Comparison of ENCODE assay signal across 8 cellular contexts in the genomic region with DNA sequence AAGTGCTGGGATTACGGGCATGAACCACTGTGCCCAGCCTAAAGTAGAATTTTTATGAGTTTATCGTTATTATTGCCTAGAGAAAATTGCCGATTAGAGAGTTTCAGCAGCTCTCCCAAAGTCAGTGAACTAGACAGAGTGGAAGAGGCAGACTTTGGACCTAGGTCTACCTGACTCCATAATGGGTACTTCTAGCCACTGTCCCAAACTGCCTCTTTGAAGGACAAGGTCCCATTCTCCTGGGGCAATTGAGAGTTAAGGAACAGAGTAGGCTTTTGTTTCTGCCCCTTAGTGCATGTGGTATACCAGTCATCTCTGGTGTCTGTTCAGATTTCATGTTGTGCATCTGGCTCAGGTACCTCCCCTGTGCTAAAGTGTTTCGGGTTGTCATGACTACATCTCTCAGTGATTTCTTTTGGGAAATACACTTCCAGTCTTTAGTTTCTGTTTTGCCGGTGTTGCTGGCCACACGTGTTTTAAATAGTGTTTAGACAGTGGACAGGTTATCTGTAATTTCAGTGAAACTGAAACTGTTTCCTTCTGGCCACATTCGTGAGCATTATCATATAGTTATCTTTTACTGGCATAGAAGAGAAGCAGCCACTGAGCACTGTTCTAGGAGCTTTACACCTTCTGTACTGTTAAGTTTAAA. TPM values are rescaled to one million over a fixed set of nuclear protein-coding genes. Genes with fewer than 3 reads are reported as not detected.
DNase-seq lines count a peak whose midpoint lies in the region; ATAC-seq and TF ChIP-seq lines count a peak whose summit lies in the region.

No MANE protein-coding gene starts in this region.

- intact Hi-C loops in activated CD4-positive, alpha-beta memory T cell treated with anti-CD3 and anti-CD28 coated beads for 36 hours (cut with micrococcal nuclease), result no loop called here
- intact Hi-C loops in natural killer cell (cut with micrococcal nuclease), result no loop called here

- TF ChIP-seq CTCF in natural killer cell (IDR thresholded peaks at IDR 0.05), result no peak

- H3K27me3 Mint-ChIP-seq in activated CD4-positive, alpha-beta memory T cell treated with anti-CD3 and anti-CD28 coated beads for 36 hours, result no peaks in the 10 kb centered on the region
- no peaks in the 10 kb centered on the region for H3K27me3 Mint-ChIP-seq in natural killer cell (ENCODE audit: low read depth in 2 of 2)

- H3K4me3 Mint-ChIP-seq in activated CD4-positive, alpha-beta memory T cell treated with anti-CD3 and anti-CD28 coated beads for 36 hours, result no peak overlapping the region
- peak overlapping the region; percentile 66 for H3K4me3 Mint-ChIP-seq in natural killer cell

- ATAC-seq in HG02981 (IDR thresholded peaks at IDR 0.05; ENCODE audit: unreplicated experiment) (peak; percentile 97), natural killer cell (peak; percentile 70 to 90 (median 77))

- H3K27ac Mint-ChIP-seq in activated CD4-positive, alpha-beta memory T cell treated with anti-CD3 and anti-CD28 coated beads for 36 hours, result no peak overlapping the region
- H3K27ac Mint-ChIP-seq in natural killer cell, result peak overlapping the region; percentile 37 to 63

- POLR2A ChIA-PET in activated CD4-positive, alpha-beta memory T cell treated with anti-CD3 and anti-CD28 coated beads for 36 hours (lab: Charles Lee), result no interaction called here

- no peaks in the 10 kb centered on the region for H3K36me3 Mint-ChIP-seq in activated CD4-positive, alpha-beta memory T cell treated with anti-CD3 and anti-CD28 coated beads for 36 hours
- H3K36me3 Mint-ChIP-seq in natural killer cell, result no peaks in the 10 kb centered on the region

- peaks cover 4% of the 10 kb centered on the region for H3K4me1 Mint-ChIP-seq in activated CD4-positive, alpha-beta memory T cell treated with anti-CD3 and anti-CD28 coated beads for 36 hours (ENCODE audit: low read depth)
- H3K4me1 Mint-ChIP-seq in natural killer cell, result peaks cover 8% of the 10 kb centered on the region in 2 donors

- no peaks in the 10 kb centered on the region for H3K9me3 Mint-ChIP-seq in activated CD4-positive, alpha-beta memory T cell treated with anti-CD3 and anti-CD28 coated beads for 36 hours
- H3K9me3 Mint-ChIP-seq in natural killer cell, result no peaks in the 10 kb centered on the region

- DNase-seq in NCI-H748 (lab: John Stamatoyannopoulos, UW; ENCODE audit: unreplicated experiment) (peak; percentile 55), NCI-H748 treated with DMSO at 0.1 percent for 48 hours (lab: John Stamatoyannopoulos, UW) (no peak), natural killer cell (no peak), hypothalamus (lab: John Stamatoyannopoulos, UW) (no peak), SK-N-DZ (ENCODE audit: low spot score) (no peak)
- DNase-seq in activated CD4-positive, alpha-beta memory T cell treated with anti-CD3 and anti-CD28 coated beads for 36 hours, result peak; percentile 9
- no peak for DNase-seq in activated effector memory CD4-positive, alpha-beta T cell treated with anti-CD3 and anti-CD28 coated beads, Interleukin-2, amount 50 U/mL, for 16 hours

- CTCF ChIA-PET in activated CD4-positive, alpha-beta memory T cell treated with anti-CD3 and anti-CD28 coated beads for 36 hours (lab: Charles Lee), result no interaction called here

RNA-seq across cellular contexts. Expression of gene TMEM236, which starts 4.7 kb away (rescaled TPM):
- under 1 TPM; 0.07 to 0.10 TPM for total RNA-seq in activated CD4-positive, alpha-beta memory T cell treated with anti-CD3 and anti-CD28 coated beads for 36 hours
- total RNA-seq in natural killer cell, result under 1 TPM; 0.16 to 0.20 (median 0.16) TPM
- polyA plus RNA-seq in SK-N-DZ (2014; cell fraction: cytosol; rRNA removed), result not detected in 2 replicates
- polyA plus RNA-seq in SK-N-DZ (2014; cell fraction: nucleus; rRNA removed), result not detected in 2 replicates

RNA-seq across cellular contexts. Expression of gene MRC1, which starts 52.5 kb away (rescaled TPM):
- total RNA-seq in activated CD4-positive, alpha-beta memory T cell treated with anti-CD3 and anti-CD28 coated beads for 36 hours, result under 1 TPM in 1 of 2 experiments, not detected in 1; 0.05 TPM
- total RNA-seq in natural killer cell, result under 1 TPM; 0.05 to 0.18 (median 0.15) TPM
- polyA plus RNA-seq in SK-N-DZ (2014; cell fraction: cytosol; rRNA removed), result not detected in 2 replicates
- not detected in 2 replicates for polyA plus RNA-seq in SK-N-DZ (2014; cell fraction: nucleus; rRNA removed)

Comparison
In these comparisons a context has a peak if more than half of its experiments do, and no peak if none do; other contexts are left out.
1. DNase-seq: peak in NCI-H748 (single experiment) and activated CD4-positive, alpha-beta memory T cell treated with anti-CD3 and anti-CD28 coated beads for 36 hours (single experiment); none in NCI-H748 treated with DMSO at 0.1 percent for 48 hours (single experiment), natural killer cell (single experiment), activated effector memory CD4-positive, alpha-beta T cell treated with anti-CD3 and anti-CD28 coated beads, Interleukin-2, amount 50 U/mL, for 16 hours (single experiment), hypothalamus (0 of 51) and SK-N-DZ (single experiment).